ENCODE assay signal across 8 cellular contexts in genomic region chr17:42774066-42774750, GRCh38. TPM values are rescaled to one million over a fixed set of nuclear protein-coding genes. Genes with fewer than 3 reads are reported as not detected.
A peak's percentile ranks its signal among the peaks of the same experiment; 100 is the strongest.
DNase-seq lines count a peak whose midpoint lies in the region; ATAC-seq and TF ChIP-seq lines count a peak whose summit lies in the region.

No MANE protein-coding gene starts in this region.

- H3K27me3 Mint-ChIP-seq in naive thymus-derived CD8-positive, alpha-beta T cell: peaks cover 0 to 2% (median 0%) of the 10 kb centered on the region in 5 donors

- peaks cover 15% of the 10 kb centered on the region for H3K4me1 ChIP-seq in Loucy (ENCODE audit: insufficient read depth, low read length, poor library complexity, severe bottlenecking)

- no peak for ATAC-seq in naive thymus-derived CD8-positive, alpha-beta T cell
- no peak for ATAC-seq in GM18868 (IDR thresholded peaks at IDR 0.05; ENCODE audit: unreplicated experiment)

- no peaks in the 10 kb centered on the region for H3K9me2 ChIP-seq in Loucy (replicated peaks; ENCODE audit: low read depth, low read length)

- peaks cover 19 to 25% (median 23%) of the 10 kb centered on the region in 4 donors for H3K4me1 Mint-ChIP-seq in naive thymus-derived CD8-positive, alpha-beta T cell

- H3K4me2 ChIP-seq in Loucy (ENCODE audit: low read depth, low read length, poor library complexity, severe bottlenecking): peak overlapping the region; percentile 97

- H3K27ac Mint-ChIP-seq in naive thymus-derived CD8-positive, alpha-beta T cell: peak overlapping the region; percentile 97 to 100 (median 99)

- peak overlapping the region; percentile 90 for H3K9ac ChIP-seq in Loucy (ENCODE audit: low read depth, low read length, poor library complexity, severe bottlenecking)

- no peaks in the 10 kb centered on the region for H3K9me3 ChIP-seq in Loucy (ENCODE audit: insufficient read depth, low read depth, low read length)

- H3K4me3 Mint-ChIP-seq in naive thymus-derived CD8-positive, alpha-beta T cell: peak overlapping the region; percentile 97 to 100 (median 99)

- peaks cover 19% of the 10 kb centered on the region for H3K79me2 ChIP-seq in Loucy (ENCODE audit: insufficient read depth, low read length)

- H3K4me3 ChIP-seq in Loucy (ENCODE audit: low read length, poor library complexity, severe bottlenecking): peak overlapping the region; percentile 93
- peak overlapping the region; percentile 87 for H3K4me3 ChIP-seq in coronary artery

- peaks cover 15% of the 10 kb centered on the region; the same call in 1 of the 2 replicates for H3K36me3 ChIP-seq in Loucy (ENCODE audit: insufficient read depth, low read length)

- peaks cover 4 to 41% (median 16%) of the 10 kb centered on the region in 3 donors for H3K36me3 Mint-ChIP-seq in naive thymus-derived CD8-positive, alpha-beta T cell

- H3K27ac ChIP-seq in C4-2B (peak overlapping the region; percentile 76), coronary artery (no peak overlapping the region)

- no peak for DNase-seq in coronary artery (ENCODE audit: low spot score)
- no peak for DNase-seq in naive thymus-derived CD8-positive, alpha-beta T cell
- DNase-seq in SKM-1 (lab: John Stamatoyannopoulos, UW; ENCODE audit: unreplicated experiment): no peak
- no peak for DNase-seq in NCI-H2107 (lab: John Stamatoyannopoulos, UW)
- no peak for DNase-seq in NCI-H1694 treated with DMSO at 0.1 percent for 48 hours (lab: John Stamatoyannopoulos, UW)

- POLR2A ChIA-PET in naive thymus-derived CD8-positive, alpha-beta T cell (lab: Charles Lee): interaction anchor here (0.6 to 2.5 kb wide), 20 partner anchors 8 to 624 kb away, joined by 3 to 13 read pairs (median 6); partner anchors contain the start of genes BECN1, CNTD1, COA3 and EZH1

- H4K20me1 ChIP-seq in Loucy (ENCODE audit: insufficient read depth, low read length, poor library complexity, severe bottlenecking): no peaks in the 10 kb centered on the region

- H3K27me3 ChIP-seq in Loucy (ENCODE audit: insufficient read depth, low read length, poor library complexity, severe bottlenecking): no peaks in the 10 kb centered on the region

- TF ChIP-seq CTCF in C4-2B (conservative IDR thresholded peaks at IDR 0.05): no peak
- TF ChIP-seq CTCF in Loucy (conservative IDR thresholded peaks at IDR 0.05; ENCODE audit: low read length): no peak
- TF ChIP-seq CTCF in coronary artery (IDR thresholded peaks at IDR 0.05): no peak

- no peaks in the 10 kb centered on the region for H3F3A ChIP-seq in Loucy (ENCODE audit: low read depth)

- no peak overlapping the region for H2AFZ ChIP-seq in Loucy (ENCODE audit: low read length)

- no peaks in the 10 kb centered on the region for H3K9me3 Mint-ChIP-seq in naive thymus-derived CD8-positive, alpha-beta T cell

RNA-seq across cellular contexts. Expression of gene VPS25, which starts 1.0 kb away (rescaled TPM):
- 10 to 100 TPM; 51.0 to 55.2 TPM for total RNA-seq in naive thymus-derived CD8-positive, alpha-beta T cell
- 10 to 100 TPM; 43.9 to 64.5 (median 56.3) TPM for polyA plus RNA-seq in naive thymus-derived CD8-positive, alpha-beta T cell

RNA-seq across cellular contexts. Expression of gene WNK4, which starts 6.2 kb away (rescaled TPM):
- total RNA-seq in naive thymus-derived CD8-positive, alpha-beta T cell: under 1 TPM; 0.27 to 0.62 TPM
- under 1 TPM in 1 of 3 donors, not detected in 2; 0.09 TPM for polyA plus RNA-seq in naive thymus-derived CD8-positive, alpha-beta T cell

RNA-seq across cellular contexts. Expression of gene RAMP2, which starts 13.2 kb away (rescaled TPM):
- not detected for total RNA-seq in naive thymus-derived CD8-positive, alpha-beta T cell
- polyA plus RNA-seq in naive thymus-derived CD8-positive, alpha-beta T cell: not detected

RNA-seq across cellular contexts. Expression of gene COA3, which starts 24.3 kb away (rescaled TPM):
- total RNA-seq in naive thymus-derived CD8-positive, alpha-beta T cell: 10 to 100 TPM; 26.7 to 27.0 TPM
- polyA plus RNA-seq in naive thymus-derived CD8-positive, alpha-beta T cell: 100 to 1,000 TPM; 106 to 119 (median 118) TPM

RNA-seq across cellular contexts. Expression of gene CNTD1, which starts 24.5 kb away (rescaled TPM):
- not detected for total RNA-seq in naive thymus-derived CD8-positive, alpha-beta T cell
- under 1 TPM; 0.12 to 0.52 (median 0.24) TPM for polyA plus RNA-seq in naive thymus-derived CD8-positive, alpha-beta T cell
